In the genomic region with DNA sequence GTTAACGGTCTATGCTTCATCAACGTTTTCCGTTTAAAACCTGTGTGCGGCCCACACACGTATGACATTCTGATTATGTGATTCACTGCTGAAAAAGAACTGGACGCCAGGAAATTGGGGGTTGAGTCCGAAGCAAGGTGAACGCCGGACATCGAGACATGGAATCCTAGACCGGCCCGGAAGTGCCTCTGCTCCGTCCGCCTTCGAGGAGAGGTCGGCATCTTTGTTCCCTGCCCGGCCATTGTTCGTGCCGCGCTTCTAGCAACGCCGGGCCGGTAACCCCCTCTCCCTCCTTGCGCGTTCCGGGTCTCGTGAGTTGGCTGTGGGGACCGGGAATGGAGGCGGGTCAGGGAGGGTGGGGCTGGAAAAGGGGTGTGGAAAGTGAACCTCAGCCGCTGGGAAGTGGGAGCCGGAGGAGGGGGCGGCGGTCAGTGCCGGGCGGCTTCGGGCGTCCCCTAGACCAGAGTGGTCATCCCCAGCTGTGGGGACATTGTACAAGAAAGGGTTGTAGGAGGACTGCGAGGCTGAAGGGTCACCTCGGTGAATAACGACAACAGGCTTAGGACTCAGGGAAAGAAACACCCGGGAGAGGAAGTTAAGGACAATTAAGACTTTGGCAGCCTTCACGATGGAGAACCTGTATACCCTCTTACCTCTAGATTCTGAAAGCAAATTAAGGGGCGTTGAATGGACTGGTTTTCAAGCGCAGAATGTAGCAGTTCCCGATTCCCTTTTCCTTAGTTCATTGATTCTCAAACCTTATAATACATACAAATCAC, we compare ENCODE assay signal across 8 cellular contexts. TPM values are rescaled to one million over a fixed set of nuclear protein-coding genes. Genes with fewer than 3 reads are reported as not detected.
A peak's percentile ranks its signal among the peaks of the same experiment; 100 is the strongest.
DNase-seq lines count a peak whose midpoint lies in the region; ATAC-seq and TF ChIP-seq lines count a peak whose summit lies in the region.

A gene (plus strand): TSS at position 220 of the 779 bp plus-strand sequence. CDS start 1,810 bp downstream, outside the sequence.

- H3K4me1 ChIP-seq in BLaER1, result peaks cover 5% of the 10 kb centered on the region; the same call in 1 of the 2 replicates

- H3K27ac Mint-ChIP-seq in activated CD4-positive, alpha-beta T cell treated with anti-CD3 and anti-CD28 coated beads, Interleukin-2, amount 10 ng/mL, durations not matched to agents 7 days and 5 days, result peak within 1 kb of the TSS; percentile 81
- H3K27ac Mint-ChIP-seq in endothelial cell (ENCODE audit: unreplicated experiment) (peak within 1 kb of the TSS; percentile 97), memory B cell (peak within 1 kb of the TSS; percentile 90)
- peak within 1 kb of the TSS; percentile 84 for H3K27ac Mint-ChIP-seq in stimulated activated effector memory CD8-positive, alpha-beta T cell treated with anti-CD3 and anti-CD28 coated beads, Interleukin-12 subunit alpha, Interleukin-12 subunit beta, amount 100 ng/mL, for 72 hours

- peaks cover 42% of the 10 kb centered on the region for H3K27me3 Mint-ChIP-seq in activated CD4-positive, alpha-beta T cell treated with anti-CD3 and anti-CD28 coated beads, Interleukin-2, amount 10 ng/mL, durations not matched to agents 7 days and 5 days
- H3K27me3 Mint-ChIP-seq in endothelial cell (ENCODE audit: unreplicated experiment) (peaks cover 6% of the 10 kb centered on the region), memory B cell (peaks cover 12% of the 10 kb centered on the region)

- H3K36me3 ChIP-seq in BLaER1, result peaks cover 33% of the 10 kb centered on the region

- peaks cover 40% of the 10 kb centered on the region for H3K27me3 ChIP-seq in BLaER1

- H4K20me1 ChIP-seq in BLaER1, result no peaks in the 10 kb centered on the region

- peak within 1 kb of the TSS; percentile 71 for H3K4me3 ChIP-seq in BLaER1

- H3K27ac ChIP-seq in BLaER1, result peak within 1 kb of the TSS; percentile 56

- CTCF ChIA-PET in activated CD4-positive, alpha-beta T cell treated with anti-CD3 and anti-CD28 coated beads, Interleukin-2, amount 10 ng/mL, durations not matched to agents 7 days and 5 days (lab: Charles Lee), result no interaction called here

- H3K4me3 Mint-ChIP-seq in activated CD4-positive, alpha-beta T cell treated with anti-CD3 and anti-CD28 coated beads, Interleukin-2, amount 10 ng/mL, durations not matched to agents 7 days and 5 days, result peak within 1 kb of the TSS; percentile 79
- H3K4me3 Mint-ChIP-seq in endothelial cell (ENCODE audit: unreplicated experiment) (peak within 1 kb of the TSS; percentile 90), memory B cell (peak within 1 kb of the TSS; percentile 93)
- H3K4me3 Mint-ChIP-seq in stimulated activated effector memory CD8-positive, alpha-beta T cell treated with anti-CD3 and anti-CD28 coated beads, Interleukin-12 subunit alpha, Interleukin-12 subunit beta, amount 100 ng/mL, for 72 hours, result peak within 1 kb of the TSS; percentile 77

- H3K9ac ChIP-seq in BLaER1, result peak within 1 kb of the TSS; percentile 71

- TF ChIP-seq CTCF in endothelial cell (IDR thresholded peaks at IDR 0.05; ENCODE audit: unreplicated experiment), result no peak

- H3K9me3 Mint-ChIP-seq in activated CD4-positive, alpha-beta T cell treated with anti-CD3 and anti-CD28 coated beads, Interleukin-2, amount 10 ng/mL, durations not matched to agents 7 days and 5 days, result no peaks in the 10 kb centered on the region
- no peaks in the 10 kb centered on the region for H3K9me3 Mint-ChIP-seq in endothelial cell (ENCODE audit: unreplicated experiment)
- H3K9me3 Mint-ChIP-seq in memory B cell, result peaks cover 2% of the 10 kb centered on the region
- H3K9me3 Mint-ChIP-seq in stimulated activated effector memory CD8-positive, alpha-beta T cell treated with anti-CD3 and anti-CD28 coated beads, Interleukin-12 subunit alpha, Interleukin-12 subunit beta, amount 100 ng/mL, for 72 hours, result peaks cover 2% of the 10 kb centered on the region

- H3K4me1 Mint-ChIP-seq in activated CD4-positive, alpha-beta T cell treated with anti-CD3 and anti-CD28 coated beads, Interleukin-2, amount 10 ng/mL, durations not matched to agents 7 days and 5 days, result peaks cover 36% of the 10 kb centered on the region
- H3K4me1 Mint-ChIP-seq in endothelial cell (ENCODE audit: unreplicated experiment), result peaks cover 28% of the 10 kb centered on the region
- H3K4me1 Mint-ChIP-seq in memory B cell, result peaks cover 11% of the 10 kb centered on the region
- H3K4me1 Mint-ChIP-seq in stimulated activated effector memory CD8-positive, alpha-beta T cell treated with anti-CD3 and anti-CD28 coated beads, Interleukin-12 subunit alpha, Interleukin-12 subunit beta, amount 100 ng/mL, for 72 hours, result no peaks in the 10 kb centered on the region

- POLR2A ChIA-PET in activated CD4-positive, alpha-beta T cell treated with anti-CD3 and anti-CD28 coated beads, Interleukin-2, amount 10 ng/mL, durations not matched to agents 7 days and 5 days (lab: Charles Lee), result no interaction called here

- peak; percentile 85 for DNase-seq in NCI-H2196 (lab: John Stamatoyannopoulos, UW; ENCODE audit: unreplicated experiment)
- DNase-seq in activated CD4-positive, alpha-beta T cell treated with anti-CD3 and anti-CD28 coated beads, Interleukin-2, amount 10 ng/mL, durations not matched to agents 7 days and 5 days, result peak; percentile 25
- peak; percentile 84 for DNase-seq in endothelial cell (ENCODE audit: low spot score)
- peak; percentile 58 to 64 for DNase-seq in memory B cell (ENCODE audit: low spot score in 2 of 2)
- DNase-seq in stimulated activated effector memory CD8-positive, alpha-beta T cell treated with anti-CD3 and anti-CD28 coated beads, Interleukin-12 subunit alpha, Interleukin-12 subunit beta, amount 100 ng/mL, for 72 hours (ENCODE audit: low spot score in 2 of 2), result peak; percentile 29 to 76

- peaks cover 13% of the 10 kb centered on the region; the same call in 1 of the 2 replicates for H3K9me3 ChIP-seq in BLaER1

- ATAC-seq in GM18909 (IDR thresholded peaks at IDR 0.05; ENCODE audit: poor library complexity, unreplicated experiment) (peak; percentile 88), HG03108 (IDR thresholded peaks at IDR 0.05; ENCODE audit: unreplicated experiment) (peak; percentile 82), memory B cell (ENCODE audit: low read depth) (peak; percentile 98)
- ATAC-seq in stimulated activated effector memory CD8-positive, alpha-beta T cell treated with anti-CD3 and anti-CD28 coated beads, Interleukin-12 subunit alpha, Interleukin-12 subunit beta, amount 100 ng/mL, for 72 hours, result peak; percentile 82

- peaks cover 5% of the 10 kb centered on the region for H3K36me3 Mint-ChIP-seq in activated CD4-positive, alpha-beta T cell treated with anti-CD3 and anti-CD28 coated beads, Interleukin-2, amount 10 ng/mL, durations not matched to agents 7 days and 5 days (ENCODE audit: low read depth)
- H3K36me3 Mint-ChIP-seq in endothelial cell (ENCODE audit: low read depth, unreplicated experiment) (peaks cover 12% of the 10 kb centered on the region), memory B cell (peaks cover 19% of the 10 kb centered on the region)
- peaks cover 23% of the 10 kb centered on the region for H3K36me3 Mint-ChIP-seq in stimulated activated effector memory CD8-positive, alpha-beta T cell treated with anti-CD3 and anti-CD28 coated beads, Interleukin-12 subunit alpha, Interleukin-12 subunit beta, amount 100 ng/mL, for 72 hours

- peak within 1 kb of the TSS; percentile 69 for H3K4me2 ChIP-seq in BLaER1

RNA-seq across cellular contexts. Expression of the gene that starts here (rescaled TPM):
- 1 to 10 TPM; 1.5 to 1.6 TPM for total RNA-seq in activated CD4-positive, alpha-beta T cell treated with anti-CD3 and anti-CD28 coated beads, Interleukin-2, amount 10 ng/mL, durations not matched to agents 7 days and 5 days
- total RNA-seq in endothelial cell (ENCODE audit: unreplicated experiment), result 17.5 TPM

Comparison
In these comparisons a context has a peak if more than half of its experiments do, and no peak if none do; other contexts are left out.
1. Peak in every context shown above with its lines: DNase-seq, ATAC-seq, H3K4me3 ChIP-seq and H3K27ac ChIP-seq.
2. DNase-seq: peak in every context shown above with its lines; median percentile 85 in NCI-H2196; 84 in endothelial cell; 61 in memory B cell; 52 in stimulated activated effector memory CD8-positive, alpha-beta T cell treated with anti-CD3 and anti-CD28 coated beads, Interleukin-12 subunit alpha, Interleukin-12 subunit beta, amount 100 ng/mL, for 72 hours; 25 in activated CD4-positive, alpha-beta T cell treated with anti-CD3 and anti-CD28 coated beads, Interleukin-2, amount 10 ng/mL, durations not matched to agents 7 days and 5 days.